ENCODE assay signal across 26 cellular contexts in the genomic region with DNA sequence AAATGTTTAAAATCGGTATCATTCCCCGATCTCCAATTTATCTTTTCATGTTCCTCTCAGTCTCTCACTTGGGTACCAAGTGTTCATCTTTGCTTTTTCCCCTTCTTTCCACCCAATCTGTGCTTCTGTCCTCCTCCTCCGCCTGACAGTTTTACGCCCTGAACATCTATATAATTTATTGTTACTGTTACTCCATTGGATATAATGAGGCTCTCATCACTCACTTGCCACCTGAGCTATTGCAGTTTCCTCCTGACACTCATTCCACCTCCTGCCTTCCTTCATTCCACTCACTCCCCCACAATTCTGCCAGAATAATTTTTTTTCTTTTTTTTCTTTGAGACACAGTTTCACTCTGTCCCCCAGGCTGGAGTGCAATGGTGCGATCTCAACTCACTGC.
DNase-seq lines count a peak whose midpoint lies in the region; ATAC-seq and TF ChIP-seq lines count a peak whose summit lies in the region.
"Had no signal": no experiment of that assay in that cellular context is flagged by ENCODE, and none has a peak within 500 bp of the region (broad histone marks: within the 10 kb centered on the region; RNA-seq: fewer than 3 reads in every experiment).

No MANE protein-coding gene starts in this region.

- H2AFZ ChIP-seq in neural progenitor cell (replicated peaks), result no peak overlapping the region

- peak overlapping the region; percentile 13 for H3K27ac Mint-ChIP-seq in neural progenitor cell
- H3K27ac Mint-ChIP-seq: CD14-positive monocyte; CD4-positive, alpha-beta memory T cell; CD4-positive, CD25-positive, alpha-beta regulatory T cell; CD8-positive, alpha-beta memory T cell had no signal

- ATAC-seq in GM21576 (IDR thresholded peaks at IDR 0.05; ENCODE audit: unreplicated experiment) (no peak), HG03565 (IDR thresholded peaks at IDR 0.05; ENCODE audit: unreplicated experiment) (no peak)
- ATAC-seq: GM12878 had no signal

- no peaks in the 10 kb centered on the region for H3K36me3 ChIP-seq in neural progenitor cell
- H3K36me3 ChIP-seq: BE2C, BLaER1 had no signal

- DNase-seq in HEK293T (ENCODE audit: extremely low spot score) (no peak), caudate nucleus (lab: John Stamatoyannopoulos, UW) (peak in 16 of 61 donors; percentile 9 to 88 (median 31)), left kidney (ENCODE audit: low read depth, low spot score) (peak; percentile 53), neural progenitor cell (ENCODE audit: low spot score) (no peak), NCI-H446 (lab: John Stamatoyannopoulos, UW) (no peak), NCI-H226 (no peak)
- DNase-seq: 8988T; ACHN; BE2C; C1 segment of cervical spinal cord; CD4-positive, alpha-beta memory T cell; CD4-positive, CD25-positive, alpha-beta regulatory T cell; CD8-positive, alpha-beta memory T cell; COR-L47; DMS 273 treated with DMSO at 0.1 percent for 48 hours; DMS153; DMS53; DMS79; DND-41; EL; GDM1 had no signal

- POLR2A ChIA-PET in HEK293T (lab: Yijun Ruan, JAX), result no interaction called here

- H3K79me2 ChIP-seq in neural progenitor cell (ENCODE audit: low read depth), result no peaks in the 10 kb centered on the region

- H3K9me3 Mint-ChIP-seq in neural progenitor cell, result peaks cover 17% of the 10 kb centered on the region

- H3K36me3 Mint-ChIP-seq in neural progenitor cell, result no peaks in the 10 kb centered on the region
- H3K36me3 Mint-ChIP-seq: CD14-positive monocyte; CD4-positive, alpha-beta memory T cell; CD4-positive, CD25-positive, alpha-beta regulatory T cell; CD8-positive, alpha-beta memory T cell had no signal

- no peak overlapping the region for H3K4me3 Mint-ChIP-seq in neural progenitor cell
- H3K4me3 Mint-ChIP-seq: CD14-positive monocyte; CD4-positive, alpha-beta memory T cell; CD4-positive, CD25-positive, alpha-beta regulatory T cell; CD8-positive, alpha-beta memory T cell had no signal

- H3K27ac ChIP-seq in caudate nucleus (ENCODE audit: low read depth, low read length) (peak overlapping the region; percentile 58), neural progenitor cell (no peak overlapping the region)
- H3K27ac ChIP-seq: BLaER1 had no signal

- no peaks in the 10 kb centered on the region for H3F3A ChIP-seq in neural progenitor cell (ENCODE audit: low read depth)

- peaks cover 12% of the 10 kb centered on the region for H3K4me1 Mint-ChIP-seq in neural progenitor cell
- H3K4me1 Mint-ChIP-seq: CD4-positive, alpha-beta memory T cell; CD8-positive, alpha-beta memory T cell had no signal

- H3K27me3 Mint-ChIP-seq in neural progenitor cell (ENCODE audit: insufficient read depth, low read depth), result peaks cover 3% of the 10 kb centered on the region

- CTCF ChIA-PET in HEK293T (lab: Yijun Ruan, JAX), result no interaction called here

- H3K4me3 ChIP-seq in neural progenitor cell, result no peak overlapping the region
- H3K4me3 ChIP-seq: BLaER1, GM12878 had no signal

- H3K27me3 ChIP-seq in neural progenitor cell, result no peaks in the 10 kb centered on the region
- H3K27me3 ChIP-seq: BE2C, BLaER1 had no signal

- no peak overlapping the region for H3K9ac ChIP-seq in neural progenitor cell
- H3K9ac ChIP-seq: BLaER1 had no signal

- no peak for TF ChIP-seq CTCF in neural progenitor cell (IDR thresholded peaks at IDR 0.05)

- H3K4me1 ChIP-seq in neural progenitor cell, result no peaks in the 10 kb centered on the region
- H3K4me1 ChIP-seq: BE2C had no signal

- H3K9me3 ChIP-seq in neural progenitor cell (ENCODE audit: low read depth), result peaks cover 4% of the 10 kb centered on the region
- H3K9me3 ChIP-seq: BE2C had no signal

- no peaks in the 10 kb centered on the region for H4K20me1 ChIP-seq in neural progenitor cell (ENCODE audit: low read depth)
- H4K20me1 ChIP-seq: BLaER1 had no signal

- no peak overlapping the region for H3K4me2 ChIP-seq in neural progenitor cell
- H3K4me2 ChIP-seq: BLaER1 had no signal

TF ChIP-seq in HEK293T, 16 proteins besides CTCF, POLR2A, EP300 and RAD21:
- TF ChIP-seq, protein P1, sequence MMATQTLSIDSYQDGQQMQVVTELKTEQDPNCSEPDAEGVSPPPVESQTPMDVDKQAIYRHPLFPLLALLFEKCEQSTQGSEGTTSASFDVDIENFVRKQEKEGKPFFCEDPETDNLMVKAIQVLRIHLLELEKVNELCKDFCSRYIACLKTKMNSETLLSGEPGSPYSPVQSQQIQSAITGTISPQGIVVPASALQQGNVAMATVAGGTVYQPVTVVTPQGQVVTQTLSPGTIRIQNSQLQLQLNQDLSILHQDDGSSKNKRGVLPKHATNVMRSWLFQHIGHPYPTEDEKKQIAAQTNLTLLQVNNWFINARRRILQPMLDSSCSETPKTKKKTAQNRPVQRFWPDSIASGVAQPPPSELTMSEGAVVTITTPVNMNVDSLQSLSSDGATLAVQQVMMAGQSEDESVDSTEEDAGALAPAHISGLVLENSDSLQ (IDR thresholded peaks at IDR 0.05), result 0 out of 2 replicates have a peak, but pooled peaks have one; percentile 17
- TF ChIP-seq BHLHE40 (IDR thresholded peaks at IDR 0.05; ENCODE audit: borderline replicate concordance) (no peak), FOXK2 (IDR thresholded peaks at IDR 0.05) (no peak)
